Comparison of ENCODE assay signal across 18 cellular contexts in genomic region chr18:47557160-47557559, GRCh38.
DNase-seq lines count a peak whose midpoint lies in the region; ATAC-seq and TF ChIP-seq lines count a peak whose summit lies in the region.
"Had no signal": no experiment of that assay in that cellular context is flagged by ENCODE, and none has a peak within 500 bp of the region (broad histone marks: within the 10 kb centered on the region; RNA-seq: fewer than 3 reads in every experiment).

No MANE protein-coding gene starts in this region.

- no peak for ATAC-seq in GM18511 (IDR thresholded peaks at IDR 0.05; ENCODE audit: unreplicated experiment)
- ATAC-seq in HG03439 (IDR thresholded peaks at IDR 0.05; ENCODE audit: unreplicated experiment), result no peak
- no peak for ATAC-seq in activated CD4-positive, alpha-beta T cell treated with anti-CD3 and anti-CD28 coated beads for 36 hours
- ATAC-seq: A549, K562 had no signal

- peaks cover 10% of the 10 kb centered on the region for H3F3A ChIP-seq in neural progenitor cell (ENCODE audit: low read depth)

- H3K9ac ChIP-seq in endodermal cell (ENCODE audit: extremely low read depth, low read length, poor library complexity, severe bottlenecking) (no peak overlapping the region), neural progenitor cell (no peak overlapping the region)

- H3K36me3 Mint-ChIP-seq in endodermal cell (ENCODE audit: low read depth) (no peaks in the 10 kb centered on the region), neural progenitor cell (no peaks in the 10 kb centered on the region)
- no peaks in the 10 kb centered on the region for H3K36me3 Mint-ChIP-seq in activated CD4-positive, alpha-beta T cell treated with anti-CD3 and anti-CD28 coated beads for 36 hours (ENCODE audit: low read depth)
- H3K36me3 Mint-ChIP-seq: CD4-positive, alpha-beta memory T cell had no signal

- DNase-seq in GM06990 (ENCODE audit: extremely low read depth, insufficient read length) (no peak), NB4 (ENCODE audit: low read depth) (no peak), endodermal cell (peak; percentile 67), neural progenitor cell (ENCODE audit: low spot score) (no peak), COLO668 (lab: John Stamatoyannopoulos, UW; ENCODE audit: unreplicated experiment) (no peak)
- DNase-seq in activated CD4-positive, alpha-beta T cell treated with anti-CD3 and anti-CD28 coated beads for 36 hours, result no peak
- DNase-seq: BE2C; CD4-positive, alpha-beta memory T cell; COR-L47; DMS153; DMS79 treated with DMSO at 0.1 percent for 48 hours; GF-D8 had no signal

- H3K4me3 ChIP-seq in GM06990 (replicated peaks; ENCODE audit: low read depth, low read length) (no peak overlapping the region), NB4 (ENCODE audit: low read depth, low read length) (no peak overlapping the region), endodermal cell (ENCODE audit: low read length) (no peak overlapping the region), neural progenitor cell (no peak overlapping the region)
- H3K4me3 ChIP-seq: A549, HAP-1, K562 had no signal

- H3K27ac Mint-ChIP-seq in endodermal cell (no peak overlapping the region), neural progenitor cell (no peak overlapping the region)
- no peak overlapping the region for H3K27ac Mint-ChIP-seq in activated CD4-positive, alpha-beta T cell treated with anti-CD3 and anti-CD28 coated beads for 36 hours
- H3K27ac Mint-ChIP-seq: CD4-positive, alpha-beta memory T cell had no signal

- TF ChIP-seq CTCF in GM06990 (IDR thresholded peaks at IDR 0.05; ENCODE audit: insufficient read depth, low read length, poor library complexity, severe bottlenecking) (peak; percentile 7), NB4 (IDR thresholded peaks at IDR 0.05; ENCODE audit: low read depth, low read length) (peak; percentile 4), endodermal cell (conservative IDR thresholded peaks at IDR 0.05) (peak; percentile 63), neural progenitor cell (IDR thresholded peaks at IDR 0.05) (peak; percentile 25)

- H4K20me1 ChIP-seq in neural progenitor cell (ENCODE audit: low read depth), result no peaks in the 10 kb centered on the region

- H2AFZ ChIP-seq in neural progenitor cell (replicated peaks), result no peak overlapping the region

- H3K4me1 ChIP-seq in endodermal cell (ENCODE audit: control insufficient read depth, insufficient read depth, low read length), result no peaks in the 10 kb centered on the region
- peaks cover 15% of the 10 kb centered on the region for H3K4me1 ChIP-seq in neural progenitor cell
- H3K4me1 ChIP-seq: A549, BE2C, HAP-1 had no signal

- H3K9me3 Mint-ChIP-seq in endodermal cell, result no peaks in the 10 kb centered on the region
- H3K9me3 Mint-ChIP-seq in neural progenitor cell, result no peaks in the 10 kb centered on the region
- H3K9me3 Mint-ChIP-seq in activated CD4-positive, alpha-beta T cell treated with anti-CD3 and anti-CD28 coated beads for 36 hours (ENCODE audit: low read depth), result no peaks in the 10 kb centered on the region

- intact Hi-C loops in activated CD4-positive, alpha-beta T cell treated with anti-CD3 and anti-CD28 coated beads for 36 hours (cut with DNase I, micrococcal nuclease), result no loop called here

- H3K4me3 Mint-ChIP-seq in endodermal cell (no peak overlapping the region), neural progenitor cell (no peak overlapping the region)
- no peak overlapping the region for H3K4me3 Mint-ChIP-seq in activated CD4-positive, alpha-beta T cell treated with anti-CD3 and anti-CD28 coated beads for 36 hours
- H3K4me3 Mint-ChIP-seq: CD4-positive, alpha-beta memory T cell had no signal

- H3K4me2 ChIP-seq in neural progenitor cell, result no peak overlapping the region
- H3K4me2 ChIP-seq: A549 had no signal

- 83 to 92% methylated on average over 7 of the region's 7 CpGs for WGBS in endodermal cell (ENCODE audit: insufficient coverage in 1 of 2, insufficient read length in 1 of 2), 2 experiments

- no peaks in the 10 kb centered on the region for H3K9me3 ChIP-seq in endodermal cell (ENCODE audit: control insufficient read depth, low read length)
- H3K9me3 ChIP-seq in neural progenitor cell (ENCODE audit: low read depth), result no peaks in the 10 kb centered on the region
- H3K9me3 ChIP-seq: A549, BE2C, HAP-1 had no signal

- POLR2A ChIA-PET in activated CD4-positive, alpha-beta T cell treated with anti-CD3 and anti-CD28 coated beads for 36 hours (lab: Charles Lee), result no interaction called here

- H3K36me3 ChIP-seq in GM06990 (ENCODE audit: control insufficient read depth, insufficient read depth, low read length) (no peaks in the 10 kb centered on the region), endodermal cell (ENCODE audit: control insufficient read depth, insufficient read depth, low read length) (no peaks in the 10 kb centered on the region), neural progenitor cell (no peaks in the 10 kb centered on the region)
- H3K36me3 ChIP-seq: BE2C, HAP-1 had no signal

- CTCF ChIA-PET in activated CD4-positive, alpha-beta T cell treated with anti-CD3 and anti-CD28 coated beads for 36 hours (lab: Charles Lee), result no interaction called here

- no peak for TF ChIP-seq POLR2A in NB4 (IDR thresholded peaks at IDR 0.05; ENCODE audit: extremely low read depth, insufficient read length)

- H3K79me2 ChIP-seq in neural progenitor cell (ENCODE audit: low read depth), result no peaks in the 10 kb centered on the region

- peaks cover 15% of the 10 kb centered on the region for H3K4me1 Mint-ChIP-seq in endodermal cell
- H3K4me1 Mint-ChIP-seq in neural progenitor cell, result peaks cover 22% of the 10 kb centered on the region
- no peaks in the 10 kb centered on the region for H3K4me1 Mint-ChIP-seq in activated CD4-positive, alpha-beta T cell treated with anti-CD3 and anti-CD28 coated beads for 36 hours
- H3K4me1 Mint-ChIP-seq: CD4-positive, alpha-beta memory T cell had no signal

- H3K27me3 ChIP-seq in GM06990 (replicated peaks; ENCODE audit: control insufficient read depth, insufficient read depth, low read length) (no peaks in the 10 kb centered on the region; the same call in none of the 2 replicates), endodermal cell (ENCODE audit: control insufficient read depth, insufficient read depth, low read length, poor library complexity, severe bottlenecking) (peaks cover 7% of the 10 kb centered on the region), neural progenitor cell (no peaks in the 10 kb centered on the region)
- H3K27me3 ChIP-seq: BE2C had no signal

- no peak overlapping the region for H3K27ac ChIP-seq in endodermal cell (ENCODE audit: low read depth, low read length)
- H3K27ac ChIP-seq in neural progenitor cell, result no peak overlapping the region
- H3K27ac ChIP-seq: A549, C4-2B had no signal

- H3K27me3 Mint-ChIP-seq in endodermal cell (ENCODE audit: insufficient read depth) (peaks cover 25% of the 10 kb centered on the region), neural progenitor cell (ENCODE audit: insufficient read depth, low read depth) (peaks cover 2% of the 10 kb centered on the region)
- peaks cover 15% of the 10 kb centered on the region for H3K27me3 Mint-ChIP-seq in activated CD4-positive, alpha-beta T cell treated with anti-CD3 and anti-CD28 coated beads for 36 hours

Comparison
In these comparisons a context has a peak if more than half of its experiments do, and no peak if none do; other contexts are left out.
1. CTCF ChIP-seq: peak in every context shown above with its lines; median percentile 63 in endodermal cell; 25 in neural progenitor cell; 7 in GM06990; 4 in NB4.